9 cellular contexts compared by ENCODE assay signal in genomic region chr9:131677051-131677444, GRCh38.
DNase-seq lines count a peak whose midpoint lies in the region; ATAC-seq and TF ChIP-seq lines count a peak whose summit lies in the region.
"Had no signal": no experiment of that assay in that cellular context is flagged by ENCODE, and none has a peak within 500 bp of the region (broad histone marks: within the 10 kb centered on the region; RNA-seq: fewer than 3 reads in every experiment).

No MANE protein-coding gene starts in this region.

- DNase-seq in Calu3 (no peak), SJCRH30 (no peak), endodermal cell (no peak), progenitor cell of endocrine pancreas (ENCODE audit: low spot score, unreplicated experiment) (no peak), hypothalamus (lab: John Stamatoyannopoulos, UW) (no peak), ecto neural progenitor cell (ENCODE audit: low spot score) (no peak)

- peak overlapping the region; percentile 71 for H3K27ac ChIP-seq in SJCRH30
- no peak overlapping the region for H3K27ac ChIP-seq in endodermal cell (ENCODE audit: low read depth, low read length)

- H3K27ac Mint-ChIP-seq in Calu3 (ENCODE audit: unreplicated experiment) (peak overlapping the region; percentile 77), endodermal cell (peak overlapping the region; percentile 84), progenitor cell of endocrine pancreas (peak overlapping the region; percentile 94)

- no peaks in the 10 kb centered on the region; the same call in 1 of the 2 replicates for H3K36me3 ChIP-seq in SJCRH30
- H3K36me3 ChIP-seq in endodermal cell (ENCODE audit: control insufficient read depth, insufficient read depth, low read length), result no peaks in the 10 kb centered on the region

- H3K27me3 ChIP-seq in SJCRH30, result no peaks in the 10 kb centered on the region
- no peaks in the 10 kb centered on the region for H3K27me3 ChIP-seq in endodermal cell (ENCODE audit: control insufficient read depth, insufficient read depth, low read length, poor library complexity, severe bottlenecking)

- intact Hi-C loops in Calu3 (cut with micrococcal nuclease; ENCODE audit: unreplicated experiment), result no loop called here

- H3K27me3 Mint-ChIP-seq in Calu3 (ENCODE audit: unreplicated experiment), result no peaks in the 10 kb centered on the region
- H3K27me3 Mint-ChIP-seq in endodermal cell (ENCODE audit: insufficient read depth), result no peaks in the 10 kb centered on the region
- H3K27me3 Mint-ChIP-seq in progenitor cell of endocrine pancreas, result no peaks in the 10 kb centered on the region
- H3K27me3 Mint-ChIP-seq: brain had no signal

- H3K4me1 Mint-ChIP-seq in Calu3 (ENCODE audit: low read depth, unreplicated experiment) (peaks cover 27% of the 10 kb centered on the region), endodermal cell (peaks cover 84% of the 10 kb centered on the region), progenitor cell of endocrine pancreas (ENCODE audit: low read depth) (peaks cover 34% of the 10 kb centered on the region)

- no peak for TF ChIP-seq CTCF in Calu3 (IDR thresholded peaks at IDR 0.05; ENCODE audit: unreplicated experiment)
- no peak for TF ChIP-seq CTCF in endodermal cell (conservative IDR thresholded peaks at IDR 0.05)
- no peak for TF ChIP-seq CTCF in progenitor cell of endocrine pancreas (IDR thresholded peaks at IDR 0.05; ENCODE audit: unreplicated experiment)

- H3K9me3 ChIP-seq in SJCRH30 (replicated peaks) (no peaks in the 10 kb centered on the region), endodermal cell (ENCODE audit: control insufficient read depth, low read length) (peaks cover 16% of the 10 kb centered on the region)

- H3K9me3 Mint-ChIP-seq in Calu3 (ENCODE audit: low read depth, unreplicated experiment), result no peaks in the 10 kb centered on the region
- peaks cover 17% of the 10 kb centered on the region for H3K9me3 Mint-ChIP-seq in endodermal cell
- peaks cover 5% of the 10 kb centered on the region for H3K9me3 Mint-ChIP-seq in progenitor cell of endocrine pancreas (ENCODE audit: low read depth)
- H3K9me3 Mint-ChIP-seq: brain had no signal

- peak overlapping the region; percentile 52 for H3K4me3 Mint-ChIP-seq in Calu3 (ENCODE audit: low read depth, unreplicated experiment)
- no peak overlapping the region for H3K4me3 Mint-ChIP-seq in endodermal cell
- H3K4me3 Mint-ChIP-seq in progenitor cell of endocrine pancreas (ENCODE audit: low read depth), result no peak overlapping the region

- BruUV-seq in Calu3 (replicated peaks; lab: Mats Ljungman, UMichigan), result no TSS peak

- H3K4me1 ChIP-seq in SJCRH30 (peaks cover 41% of the 10 kb centered on the region), endodermal cell (ENCODE audit: control insufficient read depth, insufficient read depth, low read length) (peaks cover 32% of the 10 kb centered on the region)

- no peak overlapping the region for H3K4me3 ChIP-seq in SJCRH30
- H3K4me3 ChIP-seq in endodermal cell (ENCODE audit: low read length), result peak overlapping the region; percentile 24

- ATAC-seq in HG02840 (IDR thresholded peaks at IDR 0.05; ENCODE audit: low FRiP score, unreplicated experiment) (no peak), GM21737 (IDR thresholded peaks at IDR 0.05; ENCODE audit: unreplicated experiment) (no peak)

- 59 to 64% methylated on average over 4 of the region's 4 CpGs for WGBS in endodermal cell (ENCODE audit: insufficient coverage in 1 of 2, insufficient read length in 1 of 2), 2 experiments

- no peak overlapping the region for H3K9ac ChIP-seq in endodermal cell (ENCODE audit: extremely low read depth, low read length, poor library complexity, severe bottlenecking)

- peaks cover 5% of the 10 kb centered on the region for H3K36me3 Mint-ChIP-seq in Calu3 (ENCODE audit: insufficient read depth, unreplicated experiment)
- H3K36me3 Mint-ChIP-seq in endodermal cell (ENCODE audit: low read depth), result peaks cover 11% of the 10 kb centered on the region
- peaks cover 6% of the 10 kb centered on the region for H3K36me3 Mint-ChIP-seq in progenitor cell of endocrine pancreas (ENCODE audit: insufficient read depth)
- H3K36me3 Mint-ChIP-seq: brain had no signal

- CTCF ChIA-PET in Calu3 (lab: Charles Lee), result interaction anchor here (0.8 kb wide), 1 partner anchor 22 kb away, joined by 3 read pairs; no protein-coding TSS in a partner anchor
